In the genomic region with DNA sequence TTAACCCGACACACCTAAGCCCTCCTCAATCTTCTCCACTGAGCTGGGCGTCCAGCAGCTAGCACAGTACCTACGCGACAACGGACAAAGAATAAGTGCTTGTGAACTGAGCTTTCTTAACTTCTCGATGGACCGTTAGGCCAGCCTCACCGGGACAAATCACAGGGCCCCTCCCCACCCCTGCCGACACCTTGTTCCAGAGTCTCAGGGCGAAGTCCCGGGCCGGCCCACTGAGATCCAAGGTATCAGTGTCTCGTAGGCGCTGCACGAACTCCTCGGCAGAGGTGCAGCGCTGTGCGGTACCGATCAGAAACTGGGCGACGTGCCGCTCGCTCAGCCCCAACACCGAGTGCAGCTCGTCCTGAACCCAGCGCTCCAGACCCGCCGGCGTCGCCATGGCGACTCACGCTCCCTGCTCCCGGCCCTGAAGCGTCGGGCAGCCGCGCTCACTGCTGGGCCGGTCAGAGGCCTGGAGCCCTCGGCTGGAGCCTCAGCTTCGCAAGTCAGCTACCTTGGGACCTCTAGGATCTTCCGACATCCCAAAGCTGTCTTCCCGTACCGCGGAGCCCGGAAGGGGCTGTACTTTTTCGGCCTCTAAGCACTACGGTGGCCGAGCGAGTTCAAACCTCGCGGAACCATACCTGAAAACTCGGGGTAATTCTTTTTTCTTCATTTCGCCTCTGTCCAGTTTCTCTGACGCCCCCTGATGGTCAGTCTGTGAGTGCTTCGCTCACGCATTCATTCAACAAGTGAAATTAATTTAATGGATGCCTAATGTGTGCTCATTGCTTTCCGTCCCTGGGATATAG, we compare ENCODE assay signal across 8 cellular contexts. TPM values are rescaled to one million over a fixed set of nuclear protein-coding genes. Genes with fewer than 3 reads are reported as not detected.
DNase-seq lines count a peak whose midpoint lies in the region.

Gene DHX16, minus strand, starts transcription at position 562 of the 809 bp plus-strand sequence. Its CDS starts 165 bp downstream, at position 397.

- in situ Hi-C loops in G401 (cut with HindIII; ENCODE audit: low sequenced_read_pairs): no loop called here
- in situ Hi-C loops in HAP-1 (cut with MboI; ENCODE audit: low sequenced_read_pairs): loop anchor here (5.0 kb wide), 1 partner anchor 55 kb away; no protein-coding TSS in a partner anchor

- no peaks in the 10 kb centered on the region for H3K9me3 ChIP-seq in HAP-1
- H3K9me3 ChIP-seq in SK-N-MC (ENCODE audit: low read depth, low read length): no peaks in the 10 kb centered on the region

- peak within 1 kb of the TSS; percentile 86 for H3K9ac ChIP-seq in SK-N-MC (ENCODE audit: insufficient read length)

- CTCF ChIA-PET in activated naive CD4-positive, alpha-beta T cell treated with anti-CD3 and anti-CD28 coated beads, Interleukin-2, amount 10 ng/mL, durations not matched to agents 7 days and 5 days (lab: Charles Lee): interaction anchor here (0.6 to 3.5 kb wide), 18 partner anchors 9 to 192 kb away, joined by 3 to 20 read pairs (median 4); no protein-coding TSS in a partner anchor

- H3K27ac ChIP-seq in SK-N-MC: peak within 1 kb of the TSS; percentile 38

- peaks cover 19% of the 10 kb centered on the region for H3K4me1 ChIP-seq in HAP-1

- peak within 1 kb of the TSS; percentile 84 for H3K27ac Mint-ChIP-seq in activated naive CD4-positive, alpha-beta T cell treated with anti-CD3 and anti-CD28 coated beads, Interleukin-2, amount 10 ng/mL, durations not matched to agents 7 days and 5 days

- DNase-seq in G401 (ENCODE audit: low spot score): peak; percentile 97
- peak; percentile 95 to 98 for DNase-seq in HAP-1 (ENCODE audit: low spot score in 2 of 2)
- peak; percentile 95 for DNase-seq in MV-4-11 (lab: John Stamatoyannopoulos, UW)
- peak; percentile 92 for DNase-seq in SK-N-MC (ENCODE audit: low read depth, low spot score)
- DNase-seq in activated naive CD4-positive, alpha-beta T cell treated with anti-CD3 and anti-CD28 coated beads, Interleukin-2, amount 10 ng/mL, durations not matched to agents 7 days and 5 days: peak; percentile 94
- DNase-seq in germinal center (ENCODE audit: low spot score): peak; percentile 87
- peak; percentile 92 for DNase-seq in non-pigmented ciliary epithelial cell (ENCODE audit: low read depth)
- peak; percentile 97 for DNase-seq in superior temporal gyrus (ENCODE audit: extremely low spot score)

- no peaks in the 10 kb centered on the region for H3K27me3 Mint-ChIP-seq in activated naive CD4-positive, alpha-beta T cell treated with anti-CD3 and anti-CD28 coated beads, Interleukin-2, amount 10 ng/mL, durations not matched to agents 7 days and 5 days

- H3K9me3 Mint-ChIP-seq in activated naive CD4-positive, alpha-beta T cell treated with anti-CD3 and anti-CD28 coated beads, Interleukin-2, amount 10 ng/mL, durations not matched to agents 7 days and 5 days: no peaks in the 10 kb centered on the region

- peaks cover 32% of the 10 kb centered on the region for H3K36me3 Mint-ChIP-seq in activated naive CD4-positive, alpha-beta T cell treated with anti-CD3 and anti-CD28 coated beads, Interleukin-2, amount 10 ng/mL, durations not matched to agents 7 days and 5 days

- H3K4me3 Mint-ChIP-seq in activated naive CD4-positive, alpha-beta T cell treated with anti-CD3 and anti-CD28 coated beads, Interleukin-2, amount 10 ng/mL, durations not matched to agents 7 days and 5 days: peak within 1 kb of the TSS; percentile 87

- H3K27me3 ChIP-seq in HAP-1 (ENCODE audit: low read depth): no peaks in the 10 kb centered on the region

- H3K36me3 ChIP-seq in HAP-1 (replicated peaks) (peaks cover 24% of the 10 kb centered on the region), SK-N-MC (ENCODE audit: insufficient read depth, low read length) (peaks cover 26% of the 10 kb centered on the region)

- H3K4me3 ChIP-seq in HAP-1 (peak within 1 kb of the TSS; percentile 85), SK-N-MC (peak within 1 kb of the TSS; percentile 93)

- peaks cover 44% of the 10 kb centered on the region for H3K4me1 Mint-ChIP-seq in activated naive CD4-positive, alpha-beta T cell treated with anti-CD3 and anti-CD28 coated beads, Interleukin-2, amount 10 ng/mL, durations not matched to agents 7 days and 5 days

RNA-seq across cellular contexts. Expression of gene DHX16, which starts in this region (rescaled TPM):
- 59.8 and 73.2 TPM in 2 replicates for total RNA-seq in G401 (2014; rRNA removed; shearing (Covaris generic))

Comparison
In these comparisons a context has a peak if more than half of its experiments do, and no peak if none do; other contexts are left out.
1. Peak in every context shown above with its lines: DNase-seq, H3K4me3 ChIP-seq and H3K27ac ChIP-seq.